Comparison of ENCODE assay signal across 25 cellular contexts in the genomic region with DNA sequence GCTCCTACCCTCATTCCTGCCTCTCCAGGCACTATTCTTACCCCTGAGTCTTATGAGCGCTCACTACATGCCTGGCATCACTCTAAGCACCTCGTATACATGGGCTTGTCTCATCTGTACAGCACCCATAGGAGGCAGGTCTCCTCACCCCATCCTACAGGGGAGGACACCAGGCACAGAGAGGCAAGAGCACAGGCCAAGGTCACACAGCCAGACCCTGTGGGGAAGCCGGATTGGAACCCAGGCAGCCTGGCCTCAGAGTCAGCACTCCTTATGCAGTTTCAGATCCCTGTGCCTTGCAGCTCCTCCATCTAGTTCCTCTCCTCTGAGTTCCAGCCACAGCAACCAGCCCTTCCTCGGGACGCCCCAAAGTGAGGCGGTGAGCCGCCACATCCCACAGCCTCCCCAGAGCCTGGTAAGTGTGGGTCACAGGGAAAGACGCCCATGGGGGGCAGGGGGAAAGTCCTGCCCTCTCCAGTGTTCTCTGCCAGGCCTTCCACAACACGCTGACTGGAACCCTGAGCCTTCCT.
DNase-seq lines count a peak whose midpoint lies in the region; ATAC-seq and TF ChIP-seq lines count a peak whose summit lies in the region.
"Had no signal": no experiment of that assay in that cellular context is flagged by ENCODE, and none has a peak within 500 bp of the region (broad histone marks: within the 10 kb centered on the region; RNA-seq: fewer than 3 reads in every experiment).

No MANE protein-coding gene starts in this region.

- H3K9me3 ChIP-seq in right lobe of liver, result no peaks in the 10 kb centered on the region
- H3K9me3 ChIP-seq: A549, body of pancreas, right atrium auricular region, transverse colon had no signal

- H3K27me3 ChIP-seq in right lobe of liver, result no peaks in the 10 kb centered on the region
- H3K27me3 ChIP-seq: body of pancreas, right atrium auricular region, transverse colon had no signal

- CTCF ChIA-PET in activated CD8-positive, alpha-beta memory T cell treated with anti-CD3 and anti-CD28 coated beads, Interleukin-2, amount 10 ng/mL, durations not matched to agents 7 days and 5 days (lab: Charles Lee), result interaction anchor here (1.0 kb wide), 1 partner anchor 23 kb away, joined by 3 read pairs; no protein-coding TSS in a partner anchor
- CTCF ChIA-PET in activated CD4-positive, alpha-beta memory T cell treated with anti-CD3 and anti-CD28 coated beads for 36 hours (lab: Charles Lee), result no interaction called here

- no peak overlapping the region for H3K4me3 ChIP-seq in right lobe of liver
- H3K4me3 ChIP-seq: A549, body of pancreas, coronary artery, right atrium auricular region, transverse colon had no signal

- intact Hi-C loops in activated CD4-positive, alpha-beta memory T cell treated with anti-CD3 and anti-CD28 coated beads for 36 hours (cut with micrococcal nuclease), result no loop called here
- intact Hi-C loops in right lobe of liver (cut with DNase I), result no loop called here

- H3K9me3 Mint-ChIP-seq in activated CD8-positive, alpha-beta memory T cell treated with anti-CD3 and anti-CD28 coated beads, Interleukin-2, amount 10 ng/mL, durations not matched to agents 7 days and 5 days (ENCODE audit: low read depth), result no peaks in the 10 kb centered on the region
- no peaks in the 10 kb centered on the region for H3K9me3 Mint-ChIP-seq in activated CD4-positive, alpha-beta memory T cell treated with anti-CD3 and anti-CD28 coated beads for 36 hours
- H3K9me3 Mint-ChIP-seq in stimulated activated naive B cell treated with anti-CD40 and anti-IgM and Interleukin-4, amounts not matched to agents 10 μg/mL and 1 μg/mL and 100 μg/mL, for 72 hours, result no peaks in the 10 kb centered on the region
- H3K9me3 Mint-ChIP-seq: activated naive CD4-positive, alpha-beta T cell treated with anti-CD3 and anti-CD28 coated beads, Interleukin-2, amount 10 ng/mL, durations not matched to agents 7 days and 5 days; CD14-positive monocyte had no signal

- WGBS in right lobe of liver (ENCODE audit: insufficient coverage, low coverage, low lambda C conversion rate, missing lambda C conversion rate), result 94% methylated on average over 2 of the region's 9 CpGs

- TF ChIP-seq CTCF in right lobe of liver (IDR thresholded peaks at IDR 0.05), result no peak

- H3K27ac ChIP-seq in right lobe of liver, result no peak overlapping the region
- H3K27ac ChIP-seq: body of pancreas, coronary artery, foreskin keratinocyte, right atrium auricular region, transverse colon had no signal

- H3K27me3 Mint-ChIP-seq in activated CD8-positive, alpha-beta memory T cell treated with anti-CD3 and anti-CD28 coated beads, Interleukin-2, amount 10 ng/mL, durations not matched to agents 7 days and 5 days, result no peaks in the 10 kb centered on the region
- no peaks in the 10 kb centered on the region for H3K27me3 Mint-ChIP-seq in activated CD4-positive, alpha-beta memory T cell treated with anti-CD3 and anti-CD28 coated beads for 36 hours
- no peaks in the 10 kb centered on the region for H3K27me3 Mint-ChIP-seq in stimulated activated naive B cell treated with anti-CD40 and anti-IgM and Interleukin-4, amounts not matched to agents 10 μg/mL and 1 μg/mL and 100 μg/mL, for 72 hours
- H3K27me3 Mint-ChIP-seq: activated naive CD4-positive, alpha-beta T cell treated with anti-CD3 and anti-CD28 coated beads, Interleukin-2, amount 10 ng/mL, durations not matched to agents 7 days and 5 days had no signal

- H3K4me1 Mint-ChIP-seq in activated CD8-positive, alpha-beta memory T cell treated with anti-CD3 and anti-CD28 coated beads, Interleukin-2, amount 10 ng/mL, durations not matched to agents 7 days and 5 days, result peaks cover 80% of the 10 kb centered on the region
- H3K4me1 Mint-ChIP-seq in activated CD4-positive, alpha-beta memory T cell treated with anti-CD3 and anti-CD28 coated beads for 36 hours (ENCODE audit: low read depth), result peaks cover 65% of the 10 kb centered on the region
- H3K4me1 Mint-ChIP-seq in stimulated activated naive B cell treated with anti-CD40 and anti-IgM and Interleukin-4, amounts not matched to agents 10 μg/mL and 1 μg/mL and 100 μg/mL, for 72 hours, result peaks cover 14 to 41% of the 10 kb centered on the region in 2 donors

- H3K36me3 Mint-ChIP-seq in activated CD8-positive, alpha-beta memory T cell treated with anti-CD3 and anti-CD28 coated beads, Interleukin-2, amount 10 ng/mL, durations not matched to agents 7 days and 5 days, result peaks cover 71% of the 10 kb centered on the region
- H3K36me3 Mint-ChIP-seq in activated CD4-positive, alpha-beta memory T cell treated with anti-CD3 and anti-CD28 coated beads for 36 hours, result peaks cover 62% of the 10 kb centered on the region
- H3K36me3 Mint-ChIP-seq in stimulated activated naive B cell treated with anti-CD40 and anti-IgM and Interleukin-4, amounts not matched to agents 10 μg/mL and 1 μg/mL and 100 μg/mL, for 72 hours, result peaks cover 47 to 74% of the 10 kb centered on the region in 2 donors
- H3K36me3 Mint-ChIP-seq: CD14-positive monocyte had no signal

- H3K4me3 Mint-ChIP-seq in activated CD8-positive, alpha-beta memory T cell treated with anti-CD3 and anti-CD28 coated beads, Interleukin-2, amount 10 ng/mL, durations not matched to agents 7 days and 5 days, result no peak overlapping the region
- H3K4me3 Mint-ChIP-seq in activated CD4-positive, alpha-beta memory T cell treated with anti-CD3 and anti-CD28 coated beads for 36 hours, result no peak overlapping the region
- no peak overlapping the region for H3K4me3 Mint-ChIP-seq in stimulated activated naive B cell treated with anti-CD40 and anti-IgM and Interleukin-4, amounts not matched to agents 10 μg/mL and 1 μg/mL and 100 μg/mL, for 72 hours
- H3K4me3 Mint-ChIP-seq: activated naive CD4-positive, alpha-beta T cell treated with anti-CD3 and anti-CD28 coated beads, Interleukin-2, amount 10 ng/mL, durations not matched to agents 7 days and 5 days; CD14-positive monocyte had no signal

- POLR2A ChIA-PET in activated CD4-positive, alpha-beta memory T cell treated with anti-CD3 and anti-CD28 coated beads for 36 hours (lab: Charles Lee), result no interaction called here

- peak overlapping the region; percentile 21 for H3K27ac Mint-ChIP-seq in activated CD8-positive, alpha-beta memory T cell treated with anti-CD3 and anti-CD28 coated beads, Interleukin-2, amount 10 ng/mL, durations not matched to agents 7 days and 5 days
- H3K27ac Mint-ChIP-seq in activated CD4-positive, alpha-beta memory T cell treated with anti-CD3 and anti-CD28 coated beads for 36 hours, result peak overlapping the region; percentile 10
- peak overlapping the region; percentile 37 for H3K27ac Mint-ChIP-seq in stimulated activated naive B cell treated with anti-CD40 and anti-IgM and Interleukin-4, amounts not matched to agents 10 μg/mL and 1 μg/mL and 100 μg/mL, for 72 hours
- H3K27ac Mint-ChIP-seq: CD14-positive monocyte had no signal

- no peak for ATAC-seq in activated CD8-positive, alpha-beta memory T cell treated with anti-CD3 and anti-CD28 coated beads, Interleukin-2, amount 10 ng/mL, durations not matched to agents 7 days and 5 days
- ATAC-seq in right lobe of liver, result peak; percentile 47 to 71 (median 59)
- no peak for ATAC-seq in stimulated activated naive B cell treated with anti-CD40 and anti-IgM and Interleukin-4, amounts not matched to agents 10 μg/mL and 1 μg/mL and 100 μg/mL, for 72 hours (replicated peaks)
- ATAC-seq in GM18502 (IDR thresholded peaks at IDR 0.05; ENCODE audit: poor library complexity, unreplicated experiment), result no peak
- ATAC-seq in GM21576 (IDR thresholded peaks at IDR 0.05; ENCODE audit: unreplicated experiment), result no peak
- ATAC-seq: A549; activated CD4-positive, CD25-positive, alpha-beta regulatory T cell treated with anti-CD3 and anti-CD28 coated beads, Interleukin-2, amount 50 U/mL, for 24 hours; body of pancreas; foreskin keratinocyte; Right ventricle myocardium inferior; stimulated activated naive CD8-positive, alpha-beta T cell treated with anti-CD3 and anti-CD28 coated beads, Interleukin-15, Interleukin-2, amounts not matched to agents 100 U/mL and 50 U/mL, for 24 hours had no signal

- no peaks in the 10 kb centered on the region for H3K4me1 ChIP-seq in right lobe of liver
- H3K4me1 ChIP-seq: body of pancreas, right atrium auricular region had no signal

- no peak for TF ChIP-seq POLR2A in right lobe of liver (IDR thresholded peaks at IDR 0.05)

- DNase-seq in activated CD8-positive, alpha-beta memory T cell treated with anti-CD3 and anti-CD28 coated beads, Interleukin-2, amount 10 ng/mL, durations not matched to agents 7 days and 5 days, result no peak
- DNase-seq in activated CD8-positive, alpha-beta memory T cell treated with anti-CD3 and anti-CD28 coated beads, Interleukin-2, amount 50 U/mL, for 4 hours, result no peak
- no peak for DNase-seq in activated CD4-positive, alpha-beta memory T cell treated with anti-CD3 and anti-CD28 coated beads for 36 hours
- DNase-seq in right lobe of liver, result no peak
- DNase-seq in stimulated activated naive B cell treated with anti-CD40 and anti-IgM and Interleukin-4, amounts not matched to agents 10 μg/mL and 1 μg/mL and 100 μg/mL, for 72 hours, result no peak
- DNase-seq in SW480 (ENCODE audit: low spot score), result no peak
- DNase-seq: activated naive CD4-positive, alpha-beta T cell treated with anti-CD3 and anti-CD28 coated beads, Interleukin-2, amount 10 ng/mL, durations not matched to agents 7 days and 5 days; body of pancreas; DMS79 treated with DMSO at 0.1 percent for 48 hours; foreskin keratinocyte; H7; hippocampal formation; kidney; MM.1S; NCI-H2029; stimulated activated naive CD8-positive, alpha-beta T cell treated with anti-CD3 and anti-CD28 coated beads, Interleukin-15, Interleukin-2, amounts not matched to agents 100 U/mL and 50 U/mL, for 24 hours; transverse colon had no signal

- H3K36me3 ChIP-seq in right lobe of liver, result peaks cover 0 to 16% (median 0%) of the 10 kb centered on the region in 4 donors

Comparison
In these comparisons a context has a peak if more than half of its experiments do, and no peak if none do; other contexts are left out.
1. ATAC-seq: peak in right lobe of liver (4 of 4); none in activated CD8-positive, alpha-beta memory T cell treated with anti-CD3 and anti-CD28 coated beads, Interleukin-2, amount 10 ng/mL, durations not matched to agents 7 days and 5 days (single experiment), stimulated activated naive B cell treated with anti-CD40 and anti-IgM and Interleukin-4, amounts not matched to agents 10 μg/mL and 1 μg/mL and 100 μg/mL, for 72 hours (0 of 2), GM18502 (single experiment) and GM21576 (single experiment).
2. Peak in every context shown above with its lines, with median percentiles within 50 percentile points of each other: H3K27ac Mint-ChIP-seq.